Comparison of ENCODE assay signal across 10 cellular contexts in genomic region chr12:111034148-111034910, GRCh38.
DNase-seq lines count a peak whose midpoint lies in the region; ATAC-seq and TF ChIP-seq lines count a peak whose summit lies in the region.
"Had no signal": no experiment of that assay in that cellular context is flagged by ENCODE, and none has a peak within 500 bp of the region (broad histone marks: within the 10 kb centered on the region; RNA-seq: fewer than 3 reads in every experiment).

Gene CUX2 (plus strand): TSS chr12:111034165.

- 0 out of 2 replicates have a peak, but pooled peaks cover 2% of the 10 kb centered on the region for H3K4me1 ChIP-seq in iPS DF 6.9 (ENCODE audit: control insufficient read depth, insufficient read depth, low read length)
- H3K4me1 ChIP-seq: ascending aorta had no signal

- H3K4me3 ChIP-seq in WERI-Rb-1 (ENCODE audit: low read depth, low read length) (peak within 1 kb of the TSS; percentile 61), iPS DF 6.9 (ENCODE audit: low read length) (peak within 1 kb of the TSS; percentile 85)
- H3K4me3 ChIP-seq: lung had no signal

- peak within 1 kb of the TSS in 1 of 2 donors; percentile 14 for H3K27ac Mint-ChIP-seq in stimulated activated naive CD8-positive, alpha-beta T cell treated with anti-CD3 and anti-CD28 coated beads, Interleukin-15, amount 100 ng/mL, for 72 hours

- H3K9me3 ChIP-seq in WERI-Rb-1 (ENCODE audit: severe bottlenecking) (no peaks in the 10 kb centered on the region), iPS DF 6.9 (ENCODE audit: control insufficient read depth, insufficient read depth, low read length) (no peaks in the 10 kb centered on the region)
- H3K9me3 ChIP-seq: ascending aorta had no signal

- H3K27ac ChIP-seq in WERI-Rb-1: no peak within 1 kb of the TSS
- no peak within 1 kb of the TSS for H3K27ac ChIP-seq in iPS DF 6.9 (ENCODE audit: low read length)
- H3K27ac ChIP-seq: ascending aorta had no signal

- no peaks in the 10 kb centered on the region for H3K36me3 ChIP-seq in WERI-Rb-1
- H3K36me3 ChIP-seq in iPS DF 6.9 (ENCODE audit: control insufficient read depth, insufficient read depth, low read length): no peaks in the 10 kb centered on the region
- H3K36me3 ChIP-seq: ascending aorta had no signal

- TF ChIP-seq CTCF in WERI-Rb-1 (IDR thresholded peaks at IDR 0.05; ENCODE audit: low read depth, low read length): no peak

- H3K27me3 ChIP-seq in WERI-Rb-1 (ENCODE audit: insufficient read depth, low read depth, severe bottlenecking): peaks cover 30% of the 10 kb centered on the region
- peaks cover 7% of the 10 kb centered on the region for H3K27me3 ChIP-seq in iPS DF 6.9 (ENCODE audit: control insufficient read depth, insufficient read depth, low read length)
- H3K27me3 ChIP-seq: ascending aorta had no signal

- peak within 1 kb of the TSS; percentile 80 to 87 for H3K4me3 Mint-ChIP-seq in stimulated activated naive CD8-positive, alpha-beta T cell treated with anti-CD3 and anti-CD28 coated beads, Interleukin-15, amount 100 ng/mL, for 72 hours

- peak; percentile 37 for ATAC-seq in stimulated activated naive CD8-positive, alpha-beta T cell treated with anti-CD3 and anti-CD28 coated beads, Interleukin-15, amount 100 ng/mL, for 72 hours
- no peak for ATAC-seq in GM19395 (IDR thresholded peaks at IDR 0.05; ENCODE audit: unreplicated experiment)
- ATAC-seq in GM18909 (IDR thresholded peaks at IDR 0.05; ENCODE audit: poor library complexity, unreplicated experiment): no peak

- peak; percentile 20 for DNase-seq in activated T-cell treated with anti-CD3 and anti-CD28 coated beads, Interleukin-2, amount 50 U/mL, for 1 hour
- DNase-seq in activated T-cell treated with anti-CD3 and anti-CD28 coated beads for 4 hours (no peak), WERI-Rb-1 (peak; percentile 37), iPS DF 6.9 (ENCODE audit: low read depth, low spot score) (no peak)
- DNase-seq in stimulated activated naive CD8-positive, alpha-beta T cell treated with anti-CD3 and anti-CD28 coated beads, Interleukin-15, amount 100 ng/mL, for 72 hours: peak in 1 of 2 donors; percentile 8
- no peak for DNase-seq in stimulated activated CD4-positive, alpha-beta T cell treated with anti-CD3 and anti-CD28 coated beads, Interleukin-4, amount 100 ng/mL, for 1 hour

- no CpG with 5 or more reads among the region's 102 CpGs for WGBS in iPS DF 6.9 (ENCODE audit: insufficient coverage, insufficient read length)

- H3K4me1 Mint-ChIP-seq in stimulated activated naive CD8-positive, alpha-beta T cell treated with anti-CD3 and anti-CD28 coated beads, Interleukin-15, amount 100 ng/mL, for 72 hours: peaks cover 26% of the 10 kb centered on the region

- H3K27me3 Mint-ChIP-seq in stimulated activated naive CD8-positive, alpha-beta T cell treated with anti-CD3 and anti-CD28 coated beads, Interleukin-15, amount 100 ng/mL, for 72 hours: peaks cover 84% of the 10 kb centered on the region

- H3K9me3 Mint-ChIP-seq in stimulated activated naive CD8-positive, alpha-beta T cell treated with anti-CD3 and anti-CD28 coated beads, Interleukin-15, amount 100 ng/mL, for 72 hours: no peaks in the 10 kb centered on the region

Comparison
In these comparisons a context has a peak if more than half of its experiments do, and no peak if none do; other contexts are left out.
1. DNase-seq: peak in activated T-cell treated with anti-CD3 and anti-CD28 coated beads, Interleukin-2, amount 50 U/mL, for 1 hour (single experiment) and WERI-Rb-1 (single experiment); none in activated T-cell treated with anti-CD3 and anti-CD28 coated beads for 4 hours (single experiment), iPS DF 6.9 (single experiment) and stimulated activated CD4-positive, alpha-beta T cell treated with anti-CD3 and anti-CD28 coated beads, Interleukin-4, amount 100 ng/mL, for 1 hour (single experiment).